Comparison of ENCODE assay signal across 19 cellular contexts in genomic region chr12:90695415-90695814, GRCh38.
DNase-seq lines count a peak whose midpoint lies in the region; TF ChIP-seq lines count a peak whose summit lies in the region.
"Had no signal": no experiment of that assay in that cellular context is flagged by ENCODE, and none has a peak within 500 bp of the region (broad histone marks: within the 10 kb centered on the region; RNA-seq: fewer than 3 reads in every experiment).

No MANE protein-coding gene starts in this region.

- no peak overlapping the region for H3K4me3 ChIP-seq in ACC112 (ENCODE audit: low read depth, low read length)
- no peak overlapping the region for H3K4me3 ChIP-seq in SK-N-SH (ENCODE audit: low read depth in 2 of 2, low read length in 1 of 2)
- H3K4me3 ChIP-seq in epithelial cell of esophagus (ENCODE audit: low read length), result no peak overlapping the region
- H3K4me3 ChIP-seq: MG63, sigmoid colon, suprapubic skin had no signal

- CTCF ChIA-PET in SK-N-SH (lab: Yijun Ruan, JAX), result interaction anchor here (0.6 to 1.3 kb wide), 4 partner anchors 163 to 486 kb away, joined by 3 to 5 read pairs (median 4); no protein-coding TSS in a partner anchor

- no peak overlapping the region for H3K9ac ChIP-seq in SK-N-SH

- H3K9me2 ChIP-seq in SK-N-SH, result no peaks in the 10 kb centered on the region

- no peak overlapping the region for H3K4me2 ChIP-seq in SK-N-SH

- TF ChIP-seq CTCF in SK-N-SH (IDR thresholded peaks at IDR 0.05) (peak; percentile 53), epithelial cell of esophagus (IDR thresholded peaks at IDR 0.05; ENCODE audit: insufficient read depth, low read depth, low read length, missing control alignments) (peak; percentile 39)

- no peaks in the 10 kb centered on the region for H3K27me3 ChIP-seq in ACC112 (ENCODE audit: insufficient read depth, low read length)
- no peaks in the 10 kb centered on the region for H3K27me3 ChIP-seq in SK-N-SH (ENCODE audit: insufficient read depth)
- H3K27me3 ChIP-seq: MG63, sigmoid colon, suprapubic skin had no signal

- H3K79me2 ChIP-seq in ACC112 (ENCODE audit: control insufficient read depth, insufficient read depth, low read length, unreplicated experiment) (no peaks in the 10 kb centered on the region), SK-N-SH (ENCODE audit: insufficient read depth) (no peaks in the 10 kb centered on the region)

- H3K27ac ChIP-seq in ACC112 (ENCODE audit: low read depth, low read length) (no peak overlapping the region), SK-N-SH (ENCODE audit: low read depth in 2 of 2, low read length in 1 of 2) (no peak overlapping the region)
- H3K27ac ChIP-seq: sigmoid colon, suprapubic skin had no signal

- no peaks in the 10 kb centered on the region for H3K36me3 ChIP-seq in ACC112 (ENCODE audit: insufficient read depth, low read length)
- no peaks in the 10 kb centered on the region for H3K36me3 ChIP-seq in SK-N-SH (replicated peaks in 1 of 2; ENCODE audit: control insufficient read depth in 1 of 2, insufficient read depth in 2 of 2, low read length in 1 of 2)
- H3K36me3 ChIP-seq: MG63, sigmoid colon, suprapubic skin had no signal

- WGBS in SK-N-SH (ENCODE audit: low lambda C conversion rate), result 41% methylated on average over 2 of the region's 2 CpGs

- TF ChIP-seq RAD21 in SK-N-SH (IDR thresholded peaks at IDR 0.05; ENCODE audit: low read length), result peak; percentile 44

- H2AFZ ChIP-seq in ACC112 (ENCODE audit: low read length, unreplicated experiment), result peak overlapping the region; percentile 64
- H2AFZ ChIP-seq in SK-N-SH (ENCODE audit: low read depth), result peak overlapping the region; percentile 52; the same call in 1 of the 2 replicates

- TF ChIP-seq EP300 in SK-N-SH (IDR thresholded peaks at IDR 0.05; ENCODE audit: borderline replicate concordance in 1 of 2, low read depth in 1 of 2, low read length in 1 of 2), result no peak

- no peaks in the 10 kb centered on the region for H3K9me3 ChIP-seq in SK-N-SH
- H3K9me3 ChIP-seq: MG63, sigmoid colon, suprapubic skin had no signal

- H3K4me1 ChIP-seq in ACC112 (ENCODE audit: control insufficient read depth, insufficient read depth, low read length, unreplicated experiment), result no peaks in the 10 kb centered on the region
- no peaks in the 10 kb centered on the region; a peak in 1 of 4 replicates for H3K4me1 ChIP-seq in SK-N-SH (ENCODE audit: control insufficient read depth in 1 of 2, insufficient read depth in 2 of 2, low read depth in 1 of 2, low read length in 1 of 2)
- H3K4me1 ChIP-seq: sigmoid colon, suprapubic skin had no signal

- POLR2A ChIA-PET in SK-N-SH (lab: Yijun Ruan, JAX), result no interaction called here

- no peaks in the 10 kb centered on the region for H3F3A ChIP-seq in SK-N-SH (replicated peaks; ENCODE audit: insufficient read depth)

- DNase-seq in HCEC 1CT, result peak; percentile 58
- DNase-seq in SK-N-SH, result no peak
- peak; percentile 15 for DNase-seq in epithelial cell of esophagus (ENCODE audit: low read depth)
- DNase-seq in NCI-H2171 treated with DMSO at 0.1 percent for 48 hours (lab: John Stamatoyannopoulos, UW), result no peak
- no peak for DNase-seq in NCI-H1105 treated with DMSO at 0.1 percent for 48 hours (lab: John Stamatoyannopoulos, UW)
- DNase-seq in NCI-H2107 (lab: John Stamatoyannopoulos, UW), result no peak
- no peak for DNase-seq in stimulated activated naive CD4-positive, alpha-beta T cell treated with Interleukin-2 at 50 U/mL for 16 hours (lab: John Stamatoyannopoulos, UW)
- DNase-seq: activated CD4-positive, alpha-beta T cell treated with anti-CD3 and anti-CD28 coated beads for 1 hour; activated CD8-positive, alpha-beta memory T cell treated with anti-CD3 and anti-CD28 coated beads, Interleukin-2, amount 50 U/mL, for 48 hours; activated naive CD4-positive, alpha-beta T cell treated with anti-CD3 and anti-CD28 coated beads, Interleukin-2, amount 50 U/mL, for 16 hours; head of caudate nucleus; MG63; NCI-H2029 treated with DMSO at 0.1 percent for 48 hours; nucleus accumbens; sigmoid colon; stimulated activated CD4-positive, alpha-beta T cell treated with anti-CD3 and anti-CD28 coated beads, Interleukin-2, amount 100 ng/mL, for 24 hours; T-helper 17 cell had no signal

- H4K20me1 ChIP-seq in SK-N-SH (ENCODE audit: insufficient read depth), result no peaks in the 10 kb centered on the region

TF ChIP-seq in SK-N-SH, 30 proteins besides CTCF, POLR2A, EP300 and RAD21:
- TF ChIP-seq USF2 (IDR thresholded peaks at IDR 0.05; ENCODE audit: borderline replicate concordance, low read depth, low read length), result no peak
- TF ChIP-seq MXI1 (IDR thresholded peaks at IDR 0.05; ENCODE audit: low read depth, low read length), result no peak
- TF ChIP-seq REST (IDR thresholded peaks at IDR 0.05; ENCODE audit: low read depth, low read length), result no peak
- TF ChIP-seq CHD2 (IDR thresholded peaks at IDR 0.05; ENCODE audit: low read length, partially characterized antibody), result no peak
- TF ChIP-seq SMC3 (IDR thresholded peaks at IDR 0.05; ENCODE audit: low read depth, low read length), result peak; percentile 22; the same call in 1 of the 2 replicates

Comparison
In these comparisons a context has a peak if more than half of its experiments do, and no peak if none do; other contexts are left out.
1. DNase-seq: peak in HCEC 1CT (single experiment) and epithelial cell of esophagus (single experiment); none in SK-N-SH (single experiment), NCI-H2171 treated with DMSO at 0.1 percent for 48 hours (single experiment), NCI-H1105 treated with DMSO at 0.1 percent for 48 hours (single experiment), NCI-H2107 (single experiment) and stimulated activated naive CD4-positive, alpha-beta T cell treated with Interleukin-2 at 50 U/mL for 16 hours (single experiment).